ENCODE assay signal across 14 cellular contexts in genomic region chr10:100747826-100748231, GRCh38. TPM values are rescaled to one million over a fixed set of nuclear protein-coding genes. Genes with fewer than 3 reads are reported as not detected.
DNase-seq lines count a peak whose midpoint lies in the region; ATAC-seq and TF ChIP-seq lines count a peak whose summit lies in the region.
"Had no signal": no experiment of that assay in that cellular context is flagged by ENCODE, and none has a peak within 500 bp of the region (broad histone marks: within the 10 kb centered on the region; RNA-seq: fewer than 3 reads in every experiment).

No MANE protein-coding gene starts in this region.

- no peaks in the 10 kb centered on the region for H3K9me3 Mint-ChIP-seq in activated naive CD4-positive, alpha-beta T cell treated with anti-CD3 and anti-CD28 coated beads, Interleukin-2, amount 50 U/mL, for 24 hours
- no peaks in the 10 kb centered on the region for H3K9me3 Mint-ChIP-seq in activated naive CD4-positive, alpha-beta T cell treated with anti-CD3 and anti-CD28 coated beads for 36 hours
- no peaks in the 10 kb centered on the region for H3K9me3 Mint-ChIP-seq in stimulated activated naive B cell treated with anti-CD40 and anti-IgM and Interleukin-4, amounts not matched to agents 10 μg/mL and 1 μg/mL and 100 μg/mL, for 72 hours

- no peak overlapping the region for H3K27ac ChIP-seq in coronary artery
- H3K27ac ChIP-seq in lower lobe of right lung = no peak overlapping the region
- H3K27ac ChIP-seq: SK-N-MC, tibial nerve had no signal

- peak overlapping the region; percentile 64 for H3K4me3 ChIP-seq in coronary artery
- H3K4me3 ChIP-seq in lower lobe of right lung = peak overlapping the region; percentile 7
- H3K4me3 ChIP-seq: MG63, SK-N-MC had no signal

- H3K4me3 Mint-ChIP-seq in activated naive CD4-positive, alpha-beta T cell treated with anti-CD3 and anti-CD28 coated beads, Interleukin-2, amount 50 U/mL, for 24 hours = peak overlapping the region; percentile 19
- H3K4me3 Mint-ChIP-seq in activated naive CD4-positive, alpha-beta T cell treated with anti-CD3 and anti-CD28 coated beads for 36 hours = no peak overlapping the region
- peak overlapping the region; percentile 4 to 39 for H3K4me3 Mint-ChIP-seq in stimulated activated naive B cell treated with anti-CD40 and anti-IgM and Interleukin-4, amounts not matched to agents 10 μg/mL and 1 μg/mL and 100 μg/mL, for 72 hours

- H3K27ac Mint-ChIP-seq in activated naive CD4-positive, alpha-beta T cell treated with anti-CD3 and anti-CD28 coated beads, Interleukin-2, amount 50 U/mL, for 24 hours = no peak overlapping the region
- H3K27ac Mint-ChIP-seq in activated naive CD4-positive, alpha-beta T cell treated with anti-CD3 and anti-CD28 coated beads for 36 hours = no peak overlapping the region
- peak overlapping the region; percentile 9 for H3K27ac Mint-ChIP-seq in stimulated activated naive B cell treated with anti-CD40 and anti-IgM and Interleukin-4, amounts not matched to agents 10 μg/mL and 1 μg/mL and 100 μg/mL, for 72 hours

- H3K27me3 ChIP-seq in lower lobe of right lung (ENCODE audit: low read depth) = peaks cover 100% of the 10 kb centered on the region

- peaks cover 56% of the 10 kb centered on the region for H3K27me3 Mint-ChIP-seq in activated naive CD4-positive, alpha-beta T cell treated with anti-CD3 and anti-CD28 coated beads, Interleukin-2, amount 50 U/mL, for 24 hours
- H3K27me3 Mint-ChIP-seq in activated naive CD4-positive, alpha-beta T cell treated with anti-CD3 and anti-CD28 coated beads for 36 hours (ENCODE audit: low read depth) = peaks cover 83% of the 10 kb centered on the region
- peaks cover 72 to 87% of the 10 kb centered on the region in 2 donors for H3K27me3 Mint-ChIP-seq in stimulated activated naive B cell treated with anti-CD40 and anti-IgM and Interleukin-4, amounts not matched to agents 10 μg/mL and 1 μg/mL and 100 μg/mL, for 72 hours

- no peak for DNase-seq in activated naive CD4-positive, alpha-beta T cell treated with anti-CD3 and anti-CD28 coated beads for 36 hours
- DNase-seq in coronary artery (ENCODE audit: low spot score) (no peak), lower lobe of right lung (no peak), NCI-H446 treated with DMSO at 0.1 percent for 48 hours (lab: John Stamatoyannopoulos, UW) (no peak), DMS 273 (lab: John Stamatoyannopoulos, UW; ENCODE audit: unreplicated experiment) (no peak)
- no peak for DNase-seq in stimulated activated naive B cell treated with anti-CD40 and anti-IgM and Interleukin-4, amounts not matched to agents 10 μg/mL and 1 μg/mL and 100 μg/mL, for 72 hours
- DNase-seq in stimulated activated CD4-positive, alpha-beta T cell treated with anti-CD3 and anti-CD28 coated beads, Interleukin-4, amount 100 ng/mL, for 1 hour = no peak
- DNase-seq: dermis blood vessel endothelial cell, foreskin fibroblast, MG63, NCI-H2081 treated with DMSO at 0.1 percent for 48 hours had no signal

- no peaks in the 10 kb centered on the region for H3K36me3 ChIP-seq in lower lobe of right lung
- H3K36me3 ChIP-seq: MG63, tibial nerve had no signal

- ATAC-seq in lower lobe of right lung = no peak
- ATAC-seq in stimulated activated naive B cell treated with anti-CD40 and anti-IgM and Interleukin-4, amounts not matched to agents 10 μg/mL and 1 μg/mL and 100 μg/mL, for 72 hours (replicated peaks) = no peak

- H3K36me3 Mint-ChIP-seq in activated naive CD4-positive, alpha-beta T cell treated with anti-CD3 and anti-CD28 coated beads, Interleukin-2, amount 50 U/mL, for 24 hours = peaks cover 2% of the 10 kb centered on the region
- H3K36me3 Mint-ChIP-seq in activated naive CD4-positive, alpha-beta T cell treated with anti-CD3 and anti-CD28 coated beads for 36 hours (ENCODE audit: low read depth) = no peaks in the 10 kb centered on the region
- peaks cover 3 to 5% of the 10 kb centered on the region in 2 donors for H3K36me3 Mint-ChIP-seq in stimulated activated naive B cell treated with anti-CD40 and anti-IgM and Interleukin-4, amounts not matched to agents 10 μg/mL and 1 μg/mL and 100 μg/mL, for 72 hours

- intact Hi-C loops in activated naive CD4-positive, alpha-beta T cell treated with anti-CD3 and anti-CD28 coated beads for 36 hours (cut with micrococcal nuclease) = loop anchor here (2.0 to 10.0 kb wide), 5 partner anchors 36 to 477 kb away; partner anchors contain the start of genes LBX1 and TLX1
- intact Hi-C loops in lower lobe of right lung (cut with DNase I) = no loop called here

- CTCF ChIA-PET in activated naive CD4-positive, alpha-beta T cell treated with anti-CD3 and anti-CD28 coated beads for 36 hours (lab: Charles Lee) = no interaction called here

- peaks cover 39% of the 10 kb centered on the region for H3K4me1 Mint-ChIP-seq in activated naive CD4-positive, alpha-beta T cell treated with anti-CD3 and anti-CD28 coated beads, Interleukin-2, amount 50 U/mL, for 24 hours
- peaks cover 48% of the 10 kb centered on the region for H3K4me1 Mint-ChIP-seq in activated naive CD4-positive, alpha-beta T cell treated with anti-CD3 and anti-CD28 coated beads for 36 hours (ENCODE audit: low read depth)
- H3K4me1 Mint-ChIP-seq in stimulated activated naive B cell treated with anti-CD40 and anti-IgM and Interleukin-4, amounts not matched to agents 10 μg/mL and 1 μg/mL and 100 μg/mL, for 72 hours = peaks cover 37 to 60% of the 10 kb centered on the region in 2 donors

- no peak for TF ChIP-seq CTCF in coronary artery (IDR thresholded peaks at IDR 0.05)
- TF ChIP-seq CTCF in lower lobe of right lung (IDR thresholded peaks at IDR 0.05) = no peak

- no peaks in the 10 kb centered on the region for H3K9me3 ChIP-seq in lower lobe of right lung
- H3K9me3 ChIP-seq: MG63, tibial nerve had no signal

- H3K4me1 ChIP-seq in lower lobe of right lung = peaks cover 35% of the 10 kb centered on the region

RNA-seq across cellular contexts. Expression of gene PAX2, which starts 2.4 kb away (rescaled TPM):
- total RNA-seq in activated naive CD4-positive, alpha-beta T cell treated with anti-CD3 and anti-CD28 coated beads for 36 hours = not detected
- not detected for total RNA-seq in lower lobe of right lung
- total RNA-seq: tibial nerve had no signal
